2 cellular contexts compared by ENCODE assay signal in genomic region chr1:192980856-192981255, GRCh38.
TF ChIP-seq lines count a peak whose summit lies in the region.

No MANE protein-coding gene starts in this region.

TF ChIP-seq in IMR-90, 13 proteins besides CTCF, POLR2A, EP300 and RAD21 (continued from another document):
- TF ChIP-seq ELK1 (IDR thresholded peaks at IDR 0.05; ENCODE audit: borderline replicate concordance, low read depth, low read length) (no peak), BHLHE40 (IDR thresholded peaks at IDR 0.05; ENCODE audit: low read depth, low read length) (no peak), FOS (IDR thresholded peaks at IDR 0.05; ENCODE audit: low read depth, low read length) (no peak), SMC3 (IDR thresholded peaks at IDR 0.05; ENCODE audit: low read depth, low read length) (no peak), MAFK (IDR thresholded peaks at IDR 0.05; ENCODE audit: low read depth, low read length) (no peak)

TF ChIP-seq in SK-N-SH treated with all-trans-retinoic acid at 6 μM for 48 hours, 23 proteins besides CTCF, POLR2A, EP300 and RAD21 (continued from another document):
- TF ChIP-seq CSRNP3 (CRISPR knock-in tag; IDR thresholded peaks at IDR 0.05): no peak
TF ChIP-seq in SK-N-SH treated with all-trans-retinoic acid at 6 μM for 48 hours: peak in this region for 0.
